Comparison of ENCODE assay signal across 20 cellular contexts in genomic region chr1:168381850-168382249, GRCh38.
A peak's percentile ranks its signal among the peaks of the same experiment; 100 is the strongest.
DNase-seq lines count a peak whose midpoint lies in the region; ATAC-seq and TF ChIP-seq lines count a peak whose summit lies in the region.
"Had no signal": no experiment of that assay in that cellular context is flagged by ENCODE, and none has a peak within 500 bp of the region (broad histone marks: within the 10 kb centered on the region; RNA-seq: fewer than 3 reads in every experiment).

No MANE protein-coding gene starts in this region.

- no peak overlapping the region for H2BK15ac ChIP-seq in IMR-90 (ENCODE audit: low read depth, low read length)

- H3K36me3 ChIP-seq in DND-41 (ENCODE audit: insufficient read depth, low read length), result no peaks in the 10 kb centered on the region
- no peaks in the 10 kb centered on the region for H3K36me3 ChIP-seq in IMR-90 (ENCODE audit: control insufficient read depth, insufficient read depth, low read length)
- H3K36me3 ChIP-seq in endodermal cell (ENCODE audit: control insufficient read depth, insufficient read depth, low read length), result no peaks in the 10 kb centered on the region
- no peaks in the 10 kb centered on the region for H3K36me3 ChIP-seq in neural progenitor cell
- H3K36me3 ChIP-seq: Peyer's patch had no signal

- H3K4me3 ChIP-seq in DND-41 (ENCODE audit: low read depth in 1 of 2, low read length in 2 of 2) (no peak overlapping the region), IMR-90 (ENCODE audit: insufficient read depth, low read depth, low read length) (no peak overlapping the region), endodermal cell (ENCODE audit: low read length) (no peak overlapping the region), neural progenitor cell (no peak overlapping the region)
- H3K4me3 ChIP-seq: A549, GM12878, GM23248, Peyer's patch, SK-N-MC had no signal

- no peaks in the 10 kb centered on the region for H3K4me1 ChIP-seq in DND-41 (ENCODE audit: insufficient read depth, low read length)
- H3K4me1 ChIP-seq in IMR-90 (ENCODE audit: control insufficient read depth, insufficient read depth, low read length), result no peaks in the 10 kb centered on the region
- no peaks in the 10 kb centered on the region for H3K4me1 ChIP-seq in endodermal cell (ENCODE audit: control insufficient read depth, insufficient read depth, low read length)
- H3K4me1 ChIP-seq in neural progenitor cell, result no peaks in the 10 kb centered on the region
- H3K4me1 ChIP-seq: Peyer's patch had no signal

- H4K91ac ChIP-seq in IMR-90 (ENCODE audit: insufficient read depth, low read depth, low read length), result no peak overlapping the region

- H3K9me3 Mint-ChIP-seq in endodermal cell (no peaks in the 10 kb centered on the region), neural progenitor cell (no peaks in the 10 kb centered on the region)
- H3K9me3 Mint-ChIP-seq: T-cell had no signal

- H3K4me2 ChIP-seq in DND-41 (ENCODE audit: insufficient read depth, low read length) (no peak overlapping the region), IMR-90 (ENCODE audit: low read depth, low read length) (no peak overlapping the region), neural progenitor cell (no peak overlapping the region)
- H3K4me2 ChIP-seq: A549 had no signal

- no peak overlapping the region for H4K8ac ChIP-seq in IMR-90 (ENCODE audit: low read depth in 2 of 2, low read length in 2 of 2)

- no peak overlapping the region for H3K27ac Mint-ChIP-seq in endodermal cell
- H3K27ac Mint-ChIP-seq in neural progenitor cell, result no peak overlapping the region
- H3K27ac Mint-ChIP-seq: IgD-negative memory B cell, T-cell had no signal

- H2BK120ac ChIP-seq in IMR-90 (ENCODE audit: low read depth, low read length), result no peak overlapping the region

- H3K79me2 ChIP-seq in DND-41 (ENCODE audit: insufficient read depth, low read length) (no peaks in the 10 kb centered on the region), neural progenitor cell (ENCODE audit: low read depth) (no peaks in the 10 kb centered on the region)

- H3K23ac ChIP-seq in IMR-90 (ENCODE audit: low read depth, low read length), result no peak overlapping the region

- BruUV-seq in IMR-90 (replicated peaks; lab: Mats Ljungman, UMichigan), result no TSS peak

- no peak overlapping the region for H2BK5ac ChIP-seq in IMR-90 (ENCODE audit: low read depth, low read length, poor library complexity, severe bottlenecking)

- DNase-seq in DND-41 (no peak), IMR-90 (no peak), endodermal cell (no peak), neural progenitor cell (ENCODE audit: low spot score) (no peak), DMS 273 (lab: John Stamatoyannopoulos, UW; ENCODE audit: unreplicated experiment) (no peak), NCI-H187 treated with DMSO at 0.1 percent for 48 hours (lab: John Stamatoyannopoulos, UW) (no peak), left lobe of liver (ENCODE audit: low spot score) (no peak)
- DNase-seq: GM23248, NCI-H1436 treated with DMSO at 0.1 percent for 48 hours, NCI-H2081, NCI-H82, Peyer's patch, Right ventricle myocardium superior, T-cell had no signal

- H3K27me3 ChIP-seq in DND-41 (ENCODE audit: insufficient read depth, low read length, poor library complexity) (no peaks in the 10 kb centered on the region), IMR-90 (ENCODE audit: control insufficient read depth, insufficient read depth, low read length) (peaks cover 2% of the 10 kb centered on the region; the same call in 1 of the 2 replicates), endodermal cell (ENCODE audit: control insufficient read depth, insufficient read depth, low read length, poor library complexity, severe bottlenecking) (no peaks in the 10 kb centered on the region), neural progenitor cell (peaks cover 4% of the 10 kb centered on the region)
- H3K27me3 ChIP-seq: Peyer's patch had no signal

- H4K5ac ChIP-seq in IMR-90 (ENCODE audit: low read depth, low read length), result no peak overlapping the region

- POLR2A ChIA-PET in IMR-90 (lab: Charles Lee; ENCODE audit: unreplicated experiment), result no interaction called here

- H3K4me3 Mint-ChIP-seq in endodermal cell (no peak overlapping the region), neural progenitor cell (no peak overlapping the region)
- H3K4me3 Mint-ChIP-seq: IgD-negative memory B cell, T-cell had no signal

- no peaks in the 10 kb centered on the region for H3K9me1 ChIP-seq in IMR-90 (ENCODE audit: insufficient read depth, low read length)

- no peak overlapping the region for H2AK5ac ChIP-seq in IMR-90 (ENCODE audit: low read depth, low read length)

- intact Hi-C loops in IMR-90 (cut with micrococcal nuclease), result no loop called here

- H3K4me1 Mint-ChIP-seq in endodermal cell, result peaks cover 1% of the 10 kb centered on the region
- H3K4me1 Mint-ChIP-seq in neural progenitor cell, result peaks cover 6% of the 10 kb centered on the region
- H3K4me1 Mint-ChIP-seq: IgD-negative memory B cell had no signal

- H4K20me1 ChIP-seq in DND-41 (ENCODE audit: insufficient read depth, low read length) (no peaks in the 10 kb centered on the region), IMR-90 (ENCODE audit: insufficient read depth, low read length) (no peaks in the 10 kb centered on the region), neural progenitor cell (ENCODE audit: low read depth) (no peaks in the 10 kb centered on the region)

- H3K4ac ChIP-seq in IMR-90 (ENCODE audit: low read depth, low read length), result no peak overlapping the region

- TF ChIP-seq CTCF in DND-41 (IDR thresholded peaks at IDR 0.05; ENCODE audit: borderline replicate concordance, extremely low read depth, low read length, poor library complexity, severe bottlenecking) (peak; percentile 38), IMR-90 (conservative IDR thresholded peaks at IDR 0.05; ENCODE audit: low read depth, low read length) (no peak), endodermal cell (conservative IDR thresholded peaks at IDR 0.05) (peak; percentile 55), neural progenitor cell (IDR thresholded peaks at IDR 0.05) (peak; percentile 18)

- TF ChIP-seq POLR2A in IMR-90 (IDR thresholded peaks at IDR 0.05; ENCODE audit: low read depth, low read length), result no peak

- peaks cover 3% of the 10 kb centered on the region for H3K27me3 Mint-ChIP-seq in endodermal cell (ENCODE audit: insufficient read depth)
- H3K27me3 Mint-ChIP-seq in neural progenitor cell (ENCODE audit: insufficient read depth, low read depth), result peaks cover 1% of the 10 kb centered on the region
- H3K27me3 Mint-ChIP-seq: T-cell had no signal

- no peak for TF ChIP-seq RAD21 in IMR-90 (IDR thresholded peaks at IDR 0.05; ENCODE audit: low read length)

- no peak overlapping the region for H3K27ac ChIP-seq in DND-41 (ENCODE audit: low read length)
- no peak overlapping the region for H3K27ac ChIP-seq in IMR-90 (ENCODE audit: insufficient read depth, low read length)
- no peak overlapping the region for H3K27ac ChIP-seq in endodermal cell (ENCODE audit: low read depth, low read length)
- H3K27ac ChIP-seq in neural progenitor cell, result no peak overlapping the region
- H3K27ac ChIP-seq: A549, C4-2B, GM23248, Peyer's patch, SK-N-MC had no signal

- H3K9me3 ChIP-seq in DND-41 (ENCODE audit: insufficient read depth, low read length, severe bottlenecking) (no peaks in the 10 kb centered on the region), IMR-90 (ENCODE audit: control insufficient read depth, insufficient read depth, low read length) (no peaks in the 10 kb centered on the region), endodermal cell (ENCODE audit: control insufficient read depth, low read length) (no peaks in the 10 kb centered on the region), neural progenitor cell (ENCODE audit: low read depth) (no peaks in the 10 kb centered on the region)
- H3K9me3 ChIP-seq: A549, Peyer's patch had no signal

- no peak overlapping the region for H2AFZ ChIP-seq in DND-41 (ENCODE audit: low read depth, low read length)
- H2AFZ ChIP-seq in IMR-90 (replicated peaks; ENCODE audit: low read length, poor library complexity), result no peak overlapping the region
- no peak overlapping the region for H2AFZ ChIP-seq in neural progenitor cell (replicated peaks)
- H2AFZ ChIP-seq: GM23248 had no signal

- no peak overlapping the region for H3K56ac ChIP-seq in IMR-90 (ENCODE audit: extremely low read depth, insufficient read depth, low read length)

- H3K14ac ChIP-seq in IMR-90 (replicated peaks; ENCODE audit: low read depth, low read length), result no peak overlapping the region

- in situ Hi-C loops in IMR-90 (cut with MboI; ENCODE audit: low sequenced_read_pairs), result no loop called here

- CTCF ChIA-PET in IMR-90 (lab: Yijun Ruan, JAX), result no interaction called here

- H3K79me1 ChIP-seq in IMR-90 (ENCODE audit: low read depth in 1 of 2, low read length in 2 of 2), result no peaks in the 10 kb centered on the region

- H2BK20ac ChIP-seq in IMR-90 (ENCODE audit: low read depth, low read length), result no peak overlapping the region

- no peak for ATAC-seq in DND-41 (ENCODE audit: insufficient read depth, low read depth)
- ATAC-seq in IMR-90 (ENCODE audit: low read depth), result no peak
- ATAC-seq in GM18511 (IDR thresholded peaks at IDR 0.05; ENCODE audit: unreplicated experiment), result no peak
- ATAC-seq in left lobe of liver, result no peak
- ATAC-seq: A549, GM12878, T-cell had no signal

- H3F3A ChIP-seq in neural progenitor cell (ENCODE audit: low read depth), result no peaks in the 10 kb centered on the region

- no peak overlapping the region for H2AK9ac ChIP-seq in IMR-90 (replicated peaks; ENCODE audit: low read depth, low read length, poor library complexity)

- dilution Hi-C loops in IMR-90 (cut with HindIII; ENCODE audit: low sequenced_read_pairs, unreplicated experiment), result no loop called here

- peaks cover 4% of the 10 kb centered on the region for H3K36me3 Mint-ChIP-seq in endodermal cell (ENCODE audit: low read depth)
- no peaks in the 10 kb centered on the region for H3K36me3 Mint-ChIP-seq in neural progenitor cell
- H3K36me3 Mint-ChIP-seq: IgD-negative memory B cell, T-cell had no signal

- no peak overlapping the region for H3K9ac ChIP-seq in DND-41 (ENCODE audit: low read depth, low read length)
- H3K9ac ChIP-seq in IMR-90 (ENCODE audit: low read depth, low read length), result no peak overlapping the region
- H3K9ac ChIP-seq in endodermal cell (ENCODE audit: extremely low read depth, low read length, poor library complexity, severe bottlenecking), result no peak overlapping the region
- no peak overlapping the region for H3K9ac ChIP-seq in neural progenitor cell
- H3K9ac ChIP-seq: GM23248 had no signal

- H3K18ac ChIP-seq in IMR-90 (ENCODE audit: low read depth, low read length), result no peak overlapping the region

TF ChIP-seq in IMR-90, 13 proteins besides CTCF, POLR2A, EP300 and RAD21:
- TF ChIP-seq CHD1 (IDR thresholded peaks at IDR 0.05; ENCODE audit: low read depth, low read length), result no peak
- 0 out of 2 replicates have a peak, but pooled peaks have one; percentile 18 for TF ChIP-seq CEBPB (IDR thresholded peaks at IDR 0.05; ENCODE audit: low read depth, low read length)
